18 cellular contexts compared by ENCODE assay signal in the genomic region with DNA sequence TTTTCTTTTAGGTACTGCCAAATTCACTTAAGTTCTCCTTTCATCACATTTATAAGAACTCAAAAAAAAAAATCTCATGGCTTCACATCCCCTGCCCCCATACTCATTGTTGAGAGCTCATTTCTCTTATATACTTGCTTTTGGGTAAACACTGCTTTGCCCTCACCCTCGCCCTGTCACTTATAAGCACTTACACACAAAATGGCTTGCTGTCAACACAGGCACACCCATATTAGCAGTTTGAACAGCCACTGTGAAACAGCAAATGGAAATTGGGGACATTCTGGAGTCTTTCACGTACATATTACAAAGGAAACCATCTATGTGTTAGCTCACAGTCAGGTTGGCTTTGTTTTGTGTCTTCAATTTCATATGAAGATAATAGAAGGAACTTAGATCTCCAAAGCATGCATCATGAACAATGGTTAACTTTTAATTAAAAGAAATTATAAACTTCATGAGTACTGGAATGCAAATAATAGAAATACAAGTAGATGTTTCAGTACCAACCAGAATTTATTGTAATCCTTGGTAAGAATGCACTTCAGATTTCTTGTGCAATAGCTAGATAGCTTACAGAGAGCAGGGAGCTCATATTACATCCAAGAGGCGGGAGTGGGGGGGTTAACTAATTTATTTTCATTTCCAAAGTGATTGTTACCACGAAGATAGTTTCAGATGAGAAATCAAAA.
DNase-seq lines count a peak whose midpoint lies in the region; ATAC-seq and TF ChIP-seq lines count a peak whose summit lies in the region.
"Had no signal": no experiment of that assay in that cellular context is flagged by ENCODE, and none has a peak within 500 bp of the region (broad histone marks: within the 10 kb centered on the region; RNA-seq: fewer than 3 reads in every experiment).

No MANE protein-coding gene starts in this region.

- H3K27me3 Mint-ChIP-seq in GM23338 (ENCODE audit: insufficient read depth, low read depth, poor library complexity) (no peaks in the 10 kb centered on the region), glutamatergic neuron (ENCODE audit: unreplicated experiment) (no peaks in the 10 kb centered on the region)
- H3K27me3 Mint-ChIP-seq: IgD-negative memory B cell had no signal

- H3K9me3 Mint-ChIP-seq in GM23338 (no peaks in the 10 kb centered on the region; the same call in 2 of the 3 replicates), glutamatergic neuron (ENCODE audit: unreplicated experiment) (no peaks in the 10 kb centered on the region)

- H3K9ac ChIP-seq in parathyroid adenoma, result no peak overlapping the region

- peak overlapping the region; percentile 75; the same call in 1 of the 2 replicates for H2AFZ ChIP-seq in GM23338
- H2AFZ ChIP-seq in parathyroid adenoma, result no peak overlapping the region

- no peaks in the 10 kb centered on the region for H3K27me3 ChIP-seq in GM23338 (ENCODE audit: insufficient read depth)
- H3K27me3 ChIP-seq in parathyroid adenoma (ENCODE audit: control insufficient read depth, insufficient read depth, low read length), result no peaks in the 10 kb centered on the region
- no peaks in the 10 kb centered on the region for H3K27me3 ChIP-seq in HAP-1 (ENCODE audit: low read depth)

- no peaks in the 10 kb centered on the region for H3K9me3 ChIP-seq in parathyroid adenoma (ENCODE audit: control insufficient read depth, low read length)
- no peaks in the 10 kb centered on the region for H3K9me3 ChIP-seq in HAP-1

- H3K4me3 ChIP-seq in GM23338, result no peak overlapping the region
- H3K4me3 ChIP-seq in fibroblast of pulmonary artery (replicated peaks; ENCODE audit: low read depth, low read length), result no peak overlapping the region
- H3K4me3 ChIP-seq in parathyroid adenoma (ENCODE audit: low read depth, low read length), result peak overlapping the region; percentile 38
- H3K4me3 ChIP-seq in HAP-1, result no peak overlapping the region

- H3K4me2 ChIP-seq in GM23338 (no peak overlapping the region), parathyroid adenoma (ENCODE audit: low read length) (peak overlapping the region; percentile 33)

- H3K27ac Mint-ChIP-seq in GM23338 (no peak overlapping the region), glutamatergic neuron (ENCODE audit: unreplicated experiment) (no peak overlapping the region)
- H3K27ac Mint-ChIP-seq: IgD-negative memory B cell had no signal

- H3K27ac ChIP-seq in GM23338 (ENCODE audit: low read depth) (no peak overlapping the region), parathyroid adenoma (no peak overlapping the region)

- H3K36me3 Mint-ChIP-seq in GM23338 (ENCODE audit: low read depth) (no peaks in the 10 kb centered on the region), glutamatergic neuron (ENCODE audit: unreplicated experiment) (no peaks in the 10 kb centered on the region)
- H3K36me3 Mint-ChIP-seq: IgD-negative memory B cell had no signal

- ATAC-seq in GM23338 (no peak), HG02571 (IDR thresholded peaks at IDR 0.05; ENCODE audit: unreplicated experiment) (no peak)

- H3F3A ChIP-seq in GM23338 (replicated peaks; ENCODE audit: low read depth), result no peaks in the 10 kb centered on the region

- H3K4me3 Mint-ChIP-seq in GM23338 (no peak overlapping the region), glutamatergic neuron (ENCODE audit: unreplicated experiment) (no peak overlapping the region)
- H3K4me3 Mint-ChIP-seq: IgD-negative memory B cell had no signal

- H4K20me1 ChIP-seq in GM23338 (replicated peaks; ENCODE audit: insufficient read depth), result no peaks in the 10 kb centered on the region

- DNase-seq in GM23338 (ENCODE audit: low spot score) (no peak), NCI-H226 (peak; percentile 52), fibroblast of pulmonary artery (ENCODE audit: low read depth) (peak; percentile 0), activated gamma-delta T cell treated with Interleukin-2 at 50 U/mL for 16 hours (no peak), HAP-1 (ENCODE audit: low spot score in 2 of 2) (no peak), glutamatergic neuron (no peak)
- DNase-seq: COR-L47; GOT3; NCI-H1105 treated with DMSO at 0.1 percent for 48 hours; NCI-H1694 treated with DMSO at 0.1 percent for 48 hours; NCI-H2107; NCI-H446; NCI-H69; NK-92 treated with Interleukin-12 subunit alpha and Interleukin-12 subunit beta, amount 100 ng/mL, for 24 hours; RPMI8226 had no signal

- H3K79me2 ChIP-seq in GM23338 (replicated peaks; ENCODE audit: insufficient read depth), result no peaks in the 10 kb centered on the region
- H3K79me2 ChIP-seq in parathyroid adenoma, result no peaks in the 10 kb centered on the region

- no peaks in the 10 kb centered on the region for H3K9me2 ChIP-seq in GM23338 (ENCODE audit: insufficient read depth)

- H3K4me1 ChIP-seq in GM23338 (ENCODE audit: insufficient read depth) (no peaks in the 10 kb centered on the region), parathyroid adenoma (no peaks in the 10 kb centered on the region), HAP-1 (peaks cover 5% of the 10 kb centered on the region)

- H3K4me1 Mint-ChIP-seq in GM23338, result no peaks in the 10 kb centered on the region
- H3K4me1 Mint-ChIP-seq in glutamatergic neuron (ENCODE audit: low read depth, unreplicated experiment), result no peaks in the 10 kb centered on the region
- H3K4me1 Mint-ChIP-seq: IgD-negative memory B cell had no signal

- no peaks in the 10 kb centered on the region for H3K36me3 ChIP-seq in GM23338 (ENCODE audit: insufficient read depth)
- H3K36me3 ChIP-seq in parathyroid adenoma (ENCODE audit: control insufficient read depth, insufficient read depth, low read length), result no peaks in the 10 kb centered on the region
- H3K36me3 ChIP-seq in HAP-1 (replicated peaks), result no peaks in the 10 kb centered on the region

- TF ChIP-seq CTCF in GM23338 (conservative IDR thresholded peaks at IDR 0.05; ENCODE audit: low read depth in 2 of 2) (no peak), fibroblast of pulmonary artery (IDR thresholded peaks at IDR 0.05; ENCODE audit: low read length, missing control alignments) (no peak), parathyroid adenoma (IDR thresholded peaks at IDR 0.05) (no peak), glutamatergic neuron (IDR thresholded peaks at IDR 0.05; ENCODE audit: partially characterized antibody, unreplicated experiment) (no peak)

- in situ Hi-C loops in HAP-1 (cut with MboI; ENCODE audit: low sequenced_read_pairs), result no loop called here

TF ChIP-seq in GM23338, 12 proteins besides CTCF, POLR2A, EP300 and RAD21 (continues in another document):
- TF ChIP-seq STAT1 (IDR thresholded peaks at IDR 0.05; ENCODE audit: unreplicated experiment) (no peak), ZNF114 (CRISPR knock-in tag; IDR thresholded peaks at IDR 0.05) (no peak), EZH2 (IDR thresholded peaks at IDR 0.05; ENCODE audit: low read depth, unreplicated experiment) (no peak), CREB1 (CRISPR knock-in tag; IDR thresholded peaks at IDR 0.05; ENCODE audit: low read depth) (no peak), POLR2AphosphoS5 (IDR thresholded peaks at IDR 0.05; ENCODE audit: low read depth) (no peak), NANOG (IDR thresholded peaks at IDR 0.05; ENCODE audit: borderline replicate concordance) (no peak)

Comparison
In these comparisons a context has a peak if more than half of its experiments do, and no peak if none do; other contexts are left out.
1. DNase-seq: peak in NCI-H226 (single experiment) and fibroblast of pulmonary artery (single experiment); none in GM23338 (single experiment), activated gamma-delta T cell treated with Interleukin-2 at 50 U/mL for 16 hours (single experiment), HAP-1 (0 of 2) and glutamatergic neuron (single experiment).